Comparison of ENCODE assay signal across 1 cellular context in the genomic region with DNA sequence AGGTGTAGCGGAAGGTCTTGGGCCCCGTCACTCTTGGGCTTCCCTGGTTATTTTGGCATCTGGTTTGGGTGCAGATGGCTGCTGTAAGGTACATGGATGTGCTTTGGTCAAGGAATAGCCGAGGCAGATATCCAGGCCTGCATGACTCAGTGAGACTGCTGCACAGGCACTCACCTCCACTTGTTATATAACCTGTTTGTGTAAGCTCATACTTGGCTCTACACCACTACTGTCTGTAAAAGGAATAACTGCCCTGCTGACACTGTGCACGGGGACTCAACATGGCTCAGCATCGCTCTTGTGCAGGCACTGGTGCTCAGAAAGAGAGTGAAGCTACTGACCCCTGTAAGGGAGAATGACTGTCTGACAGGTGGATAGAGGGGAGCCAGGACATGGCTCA.
A peak's percentile ranks its signal among the peaks of the same experiment; 100 is the strongest.
TF ChIP-seq lines count a peak whose summit lies in the region.

No MANE protein-coding gene starts in this region.

TF ChIP-seq in HepG2, 621 proteins besides CTCF, POLR2A, EP300 and RAD21 (continued from another document):
- TF ChIP-seq, protein P1, sequence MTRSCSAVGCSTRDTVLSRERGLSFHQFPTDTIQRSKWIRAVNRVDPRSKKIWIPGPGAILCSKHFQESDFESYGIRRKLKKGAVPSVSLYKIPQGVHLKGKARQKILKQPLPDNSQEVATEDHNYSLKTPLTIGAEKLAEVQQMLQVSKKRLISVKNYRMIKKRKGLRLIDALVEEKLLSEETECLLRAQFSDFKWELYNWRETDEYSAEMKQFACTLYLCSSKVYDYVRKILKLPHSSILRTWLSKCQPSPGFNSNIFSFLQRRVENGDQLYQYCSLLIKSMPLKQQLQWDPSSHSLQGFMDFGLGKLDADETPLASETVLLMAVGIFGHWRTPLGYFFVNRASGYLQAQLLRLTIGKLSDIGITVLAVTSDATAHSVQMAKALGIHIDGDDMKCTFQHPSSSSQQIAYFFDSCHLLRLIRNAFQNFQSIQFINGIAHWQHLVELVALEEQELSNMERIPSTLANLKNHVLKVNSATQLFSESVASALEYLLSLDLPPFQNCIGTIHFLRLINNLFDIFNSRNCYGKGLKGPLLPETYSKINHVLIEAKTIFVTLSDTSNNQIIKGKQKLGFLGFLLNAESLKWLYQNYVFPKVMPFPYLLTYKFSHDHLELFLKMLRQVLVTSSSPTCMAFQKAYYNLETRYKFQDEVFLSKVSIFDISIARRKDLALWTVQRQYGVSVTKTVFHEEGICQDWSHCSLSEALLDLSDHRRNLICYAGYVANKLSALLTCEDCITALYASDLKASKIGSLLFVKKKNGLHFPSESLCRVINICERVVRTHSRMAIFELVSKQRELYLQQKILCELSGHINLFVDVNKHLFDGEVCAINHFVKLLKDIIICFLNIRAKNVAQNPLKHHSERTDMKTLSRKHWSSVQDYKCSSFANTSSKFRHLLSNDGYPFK (CRISPR knock-in tag; IDR thresholded peaks at IDR 0.05; ENCODE audit: borderline replicate concordance) = no peak
- TF ChIP-seq ZSCAN31 (CRISPR knock-in tag; IDR thresholded peaks at IDR 0.05; ENCODE audit: low read depth) = peak; percentile 100
- no peak for TF ChIP-seq IRF2 (CRISPR knock-in tag; IDR thresholded peaks at IDR 0.05)
- TF ChIP-seq, protein P2, sequence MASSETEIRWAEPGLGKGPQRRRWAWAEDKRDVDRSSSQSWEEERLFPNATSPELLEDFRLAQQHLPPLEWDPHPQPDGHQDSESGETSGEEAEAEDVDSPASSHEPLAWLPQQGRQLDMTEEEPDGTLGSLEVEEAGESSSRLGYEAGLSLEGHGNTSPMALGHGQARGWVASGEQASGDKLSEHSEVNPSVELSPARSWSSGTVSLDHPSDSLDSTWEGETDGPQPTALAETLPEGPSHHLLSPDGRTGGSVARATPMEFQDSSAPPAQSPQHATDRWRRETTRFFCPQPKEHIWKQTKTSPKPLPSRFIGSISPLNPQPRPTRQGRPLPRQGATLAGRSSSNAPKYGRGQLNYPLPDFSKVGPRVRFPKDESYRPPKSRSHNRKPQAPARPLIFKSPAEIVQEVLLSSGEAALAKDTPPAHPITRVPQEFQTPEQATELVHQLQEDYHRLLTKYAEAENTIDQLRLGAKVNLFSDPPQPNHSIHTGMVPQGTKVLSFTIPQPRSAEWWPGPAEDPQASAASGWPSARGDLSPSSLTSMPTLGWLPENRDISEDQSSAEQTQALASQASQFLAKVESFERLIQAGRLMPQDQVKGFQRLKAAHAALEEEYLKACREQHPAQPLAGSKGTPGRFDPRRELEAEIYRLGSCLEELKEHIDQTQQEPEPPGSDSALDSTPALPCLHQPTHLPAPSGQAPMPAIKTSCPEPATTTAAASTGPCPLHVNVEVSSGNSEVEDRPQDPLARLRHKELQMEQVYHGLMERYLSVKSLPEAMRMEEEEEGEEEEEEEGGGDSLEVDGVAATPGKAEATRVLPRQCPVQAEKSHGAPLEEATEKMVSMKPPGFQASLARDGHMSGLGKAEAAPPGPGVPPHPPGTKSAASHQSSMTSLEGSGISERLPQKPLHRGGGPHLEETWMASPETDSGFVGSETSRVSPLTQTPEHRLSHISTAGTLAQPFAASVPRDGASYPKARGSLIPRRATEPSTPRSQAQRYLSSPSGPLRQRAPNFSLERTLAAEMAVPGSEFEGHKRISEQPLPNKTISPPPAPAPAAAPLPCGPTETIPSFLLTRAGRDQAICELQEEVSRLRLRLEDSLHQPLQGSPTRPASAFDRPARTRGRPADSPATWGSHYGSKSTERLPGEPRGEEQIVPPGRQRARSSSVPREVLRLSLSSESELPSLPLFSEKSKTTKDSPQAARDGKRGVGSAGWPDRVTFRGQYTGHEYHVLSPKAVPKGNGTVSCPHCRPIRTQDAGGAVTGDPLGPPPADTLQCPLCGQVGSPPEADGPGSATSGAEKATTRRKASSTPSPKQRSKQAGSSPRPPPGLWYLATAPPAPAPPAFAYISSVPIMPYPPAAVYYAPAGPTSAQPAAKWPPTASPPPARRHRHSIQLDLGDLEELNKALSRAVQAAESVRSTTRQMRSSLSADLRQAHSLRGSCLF (CRISPR knock-in tag; IDR thresholded peaks at IDR 0.05; ENCODE audit: borderline replicate concordance) = no peak
- no peak for TF ChIP-seq ZFP62 (CRISPR knock-in tag; IDR thresholded peaks at IDR 0.05)
- TF ChIP-seq ZNF737 (CRISPR knock-in tag; IDR thresholded peaks at IDR 0.05; ENCODE audit: borderline replicate concordance) = no peak
- TF ChIP-seq HES4 (CRISPR knock-in tag; IDR thresholded peaks at IDR 0.05; ENCODE audit: borderline replicate concordance) = no peak
